Comparison of ENCODE assay signal across 1 cellular context in the genomic region with DNA sequence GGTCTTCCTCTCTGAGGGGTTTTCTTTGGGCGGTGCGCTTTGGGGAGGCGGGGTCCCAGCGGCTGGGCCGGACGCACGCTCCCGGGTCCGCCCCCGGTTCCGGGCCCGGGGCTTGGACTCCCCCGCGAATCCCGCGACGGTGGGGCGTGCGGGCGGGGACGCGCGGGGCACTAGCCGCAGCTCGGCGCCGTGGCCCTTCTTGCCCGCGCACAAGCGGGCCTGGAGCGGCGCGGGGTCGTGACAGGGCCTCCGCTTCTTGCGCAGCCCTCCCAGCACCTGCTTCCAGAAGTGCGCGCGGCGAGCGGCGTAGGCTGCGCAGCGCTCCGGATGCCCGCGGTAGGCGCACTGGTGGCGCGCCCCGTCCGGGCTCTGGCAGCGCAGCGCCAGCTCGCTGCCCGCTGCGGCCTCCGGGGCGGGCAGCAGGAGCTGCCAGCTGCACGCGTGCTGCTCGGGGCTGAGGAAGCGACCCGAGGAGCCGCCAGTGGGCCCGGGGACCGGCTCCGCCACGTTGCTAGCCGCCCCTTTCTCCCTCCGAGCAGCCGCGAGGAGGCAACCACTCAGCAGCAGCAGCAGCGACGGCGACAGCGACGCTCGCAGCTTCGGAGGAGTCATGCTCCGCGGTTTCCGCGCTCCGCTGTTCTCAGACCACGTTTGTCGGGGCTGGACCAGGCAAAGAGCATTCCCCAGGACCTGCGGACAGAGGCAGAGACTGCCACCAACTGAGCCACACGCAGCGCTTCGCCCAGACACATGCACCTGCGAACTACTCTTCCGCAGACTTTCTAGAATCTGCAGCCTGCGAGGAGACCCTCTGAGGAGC.
TF ChIP-seq lines count a peak whose summit lies in the region.

No MANE protein-coding gene starts in this region.

TF ChIP-seq in HepG2, 621 proteins besides CTCF, POLR2A, EP300 and RAD21 (continued from another document and continues in another):
- TF ChIP-seq, protein P1, sequence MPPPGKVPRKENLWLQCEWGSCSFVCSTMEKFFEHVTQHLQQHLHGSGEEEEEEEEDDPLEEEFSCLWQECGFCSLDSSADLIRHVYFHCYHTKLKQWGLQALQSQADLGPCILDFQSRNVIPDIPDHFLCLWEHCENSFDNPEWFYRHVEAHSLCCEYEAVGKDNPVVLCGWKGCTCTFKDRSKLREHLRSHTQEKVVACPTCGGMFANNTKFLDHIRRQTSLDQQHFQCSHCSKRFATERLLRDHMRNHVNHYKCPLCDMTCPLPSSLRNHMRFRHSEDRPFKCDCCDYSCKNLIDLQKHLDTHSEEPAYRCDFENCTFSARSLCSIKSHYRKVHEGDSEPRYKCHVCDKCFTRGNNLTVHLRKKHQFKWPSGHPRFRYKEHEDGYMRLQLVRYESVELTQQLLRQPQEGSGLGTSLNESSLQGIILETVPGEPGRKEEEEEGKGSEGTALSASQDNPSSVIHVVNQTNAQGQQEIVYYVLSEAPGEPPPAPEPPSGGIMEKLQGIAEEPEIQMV (CRISPR knock-in tag; IDR thresholded peaks at IDR 0.05; ENCODE audit: low read depth), result peak; percentile 73; the same call in 1 of the 2 replicates
- peak; percentile 100 for TF ChIP-seq ZNF337 (CRISPR knock-in tag; IDR thresholded peaks at IDR 0.05; ENCODE audit: borderline replicate concordance, low read depth)
- TF ChIP-seq, protein P2, sequence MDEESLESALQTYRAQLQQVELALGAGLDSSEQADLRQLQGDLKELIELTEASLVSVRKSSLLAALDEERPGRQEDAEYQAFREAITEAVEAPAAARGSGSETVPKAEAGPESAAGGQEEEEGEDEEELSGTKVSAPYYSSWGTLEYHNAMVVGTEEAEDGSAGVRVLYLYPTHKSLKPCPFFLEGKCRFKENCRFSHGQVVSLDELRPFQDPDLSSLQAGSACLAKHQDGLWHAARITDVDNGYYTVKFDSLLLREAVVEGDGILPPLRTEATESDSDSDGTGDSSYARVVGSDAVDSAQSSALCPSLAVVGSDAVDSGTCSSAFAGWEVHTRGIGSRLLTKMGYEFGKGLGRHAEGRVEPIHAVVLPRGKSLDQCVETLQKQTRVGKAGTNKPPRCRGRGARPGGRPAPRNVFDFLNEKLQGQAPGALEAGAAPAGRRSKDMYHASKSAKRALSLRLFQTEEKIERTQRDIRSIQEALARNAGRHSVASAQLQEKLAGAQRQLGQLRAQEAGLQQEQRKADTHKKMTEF (CRISPR knock-in tag; IDR thresholded peaks at IDR 0.05), result peak; percentile 58
- peak; percentile 39; the same call in 1 of the 2 replicates for TF ChIP-seq GLI4 (CRISPR knock-in tag; IDR thresholded peaks at IDR 0.05; ENCODE audit: borderline replicate concordance)
- no peak for TF ChIP-seq RAD51 (IDR thresholded peaks at IDR 0.05; ENCODE audit: borderline replicate concordance)
- peak; percentile 28; the same call in 1 of the 2 replicates for TF ChIP-seq MTF2 (CRISPR knock-in tag; IDR thresholded peaks at IDR 0.05; ENCODE audit: borderline replicate concordance)
- peak; percentile 71; the same call in 1 of the 2 replicates for TF ChIP-seq ZNF235 (CRISPR knock-in tag; IDR thresholded peaks at IDR 0.05; ENCODE audit: borderline replicate concordance)
- TF ChIP-seq MXI1 (IDR thresholded peaks at IDR 0.05; ENCODE audit: borderline replicate concordance, low read depth, low read length), result peak; percentile 47; the same call in 1 of the 3 replicates
- no peak for TF ChIP-seq LCORL (IDR thresholded peaks at IDR 0.05)
- TF ChIP-seq LCORL (CRISPR knock-in tag; IDR thresholded peaks at IDR 0.05), result 0 out of 2 replicates have a peak, but pooled peaks have one; percentile 31
- TF ChIP-seq, protein P3, sequence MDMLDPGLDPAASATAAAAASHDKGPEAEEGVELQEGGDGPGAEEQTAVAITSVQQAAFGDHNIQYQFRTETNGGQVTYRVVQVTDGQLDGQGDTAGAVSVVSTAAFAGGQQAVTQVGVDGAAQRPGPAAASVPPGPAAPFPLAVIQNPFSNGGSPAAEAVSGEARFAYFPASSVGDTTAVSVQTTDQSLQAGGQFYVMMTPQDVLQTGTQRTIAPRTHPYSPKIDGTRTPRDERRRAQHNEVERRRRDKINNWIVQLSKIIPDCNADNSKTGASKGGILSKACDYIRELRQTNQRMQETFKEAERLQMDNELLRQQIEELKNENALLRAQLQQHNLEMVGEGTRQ (IDR thresholded peaks at IDR 0.05; ENCODE audit: low read depth, low read length), result no peak
- TF ChIP-seq, protein P3 (CRISPR knock-in tag; IDR thresholded peaks at IDR 0.05; ENCODE audit: borderline replicate concordance), result peak; percentile 45; the same call in 1 of the 2 replicates
- peak; percentile 87; the same call in 1 of the 2 replicates for TF ChIP-seq ZNF329 (CRISPR knock-in tag; IDR thresholded peaks at IDR 0.05; ENCODE audit: low read depth)
- TF ChIP-seq, protein P4, sequence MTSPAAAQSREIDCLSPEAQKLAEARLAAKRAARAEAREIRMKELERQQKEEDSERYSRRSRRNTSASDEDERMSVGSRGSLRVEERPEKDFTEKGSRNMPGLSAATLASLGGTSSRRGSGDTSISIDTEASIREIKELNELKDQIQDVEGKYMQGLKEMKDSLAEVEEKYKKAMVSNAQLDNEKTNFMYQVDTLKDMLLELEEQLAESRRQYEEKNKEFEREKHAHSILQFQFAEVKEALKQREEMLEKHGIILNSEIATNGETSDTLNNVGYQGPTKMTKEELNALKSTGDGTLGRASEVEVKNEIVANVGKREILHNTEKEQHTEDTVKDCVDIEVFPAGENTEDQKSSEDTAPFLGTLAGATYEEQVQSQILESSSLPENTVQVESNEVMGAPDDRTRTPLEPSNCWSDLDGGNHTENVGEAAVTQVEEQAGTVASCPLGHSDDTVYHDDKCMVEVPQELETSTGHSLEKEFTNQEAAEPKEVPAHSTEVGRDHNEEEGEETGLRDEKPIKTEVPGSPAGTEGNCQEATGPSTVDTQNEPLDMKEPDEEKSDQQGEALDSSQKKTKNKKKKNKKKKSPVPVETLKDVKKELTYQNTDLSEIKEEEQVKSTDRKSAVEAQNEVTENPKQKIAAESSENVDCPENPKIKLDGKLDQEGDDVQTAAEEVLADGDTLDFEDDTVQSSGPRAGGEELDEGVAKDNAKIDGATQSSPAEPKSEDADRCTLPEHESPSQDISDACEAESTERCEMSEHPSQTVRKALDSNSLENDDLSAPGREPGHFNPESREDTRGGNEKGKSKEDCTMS (CRISPR knock-in tag; conservative IDR thresholded peaks at IDR 0.05), result no peak
- no peak for TF ChIP-seq TCF12 (IDR thresholded peaks at IDR 0.05)
- peak; percentile 78; the same call in 1 of the 2 replicates for TF ChIP-seq TCF12 (CRISPR knock-in tag; IDR thresholded peaks at IDR 0.05)
- TF ChIP-seq CBFB (CRISPR knock-in tag; IDR thresholded peaks at IDR 0.05), result peak; percentile 82
- TF ChIP-seq POLR2G (IDR thresholded peaks at IDR 0.05; ENCODE audit: low read depth, low read length), result peak; percentile 86
- no peak for TF ChIP-seq ZNF775 (CRISPR knock-in tag; IDR thresholded peaks at IDR 0.05; ENCODE audit: borderline replicate concordance)
- TF ChIP-seq, protein P5, sequence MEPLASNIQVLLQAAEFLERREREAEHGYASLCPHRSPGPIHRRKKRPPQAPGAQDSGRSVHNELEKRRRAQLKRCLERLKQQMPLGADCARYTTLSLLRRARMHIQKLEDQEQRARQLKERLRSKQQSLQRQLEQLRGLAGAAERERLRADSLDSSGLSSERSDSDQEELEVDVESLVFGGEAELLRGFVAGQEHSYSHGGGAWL (CRISPR knock-in tag; IDR thresholded peaks at IDR 0.05), result peak; percentile 91
- TF ChIP-seq ZNF672 (CRISPR knock-in tag; IDR thresholded peaks at IDR 0.05), result 0 out of 2 replicates have a peak, but pooled peaks have one; percentile 56
- no peak for TF ChIP-seq ZEB1 (IDR thresholded peaks at IDR 0.05; ENCODE audit: insufficient replicate concordance, low read depth)
- TF ChIP-seq, protein P6, sequence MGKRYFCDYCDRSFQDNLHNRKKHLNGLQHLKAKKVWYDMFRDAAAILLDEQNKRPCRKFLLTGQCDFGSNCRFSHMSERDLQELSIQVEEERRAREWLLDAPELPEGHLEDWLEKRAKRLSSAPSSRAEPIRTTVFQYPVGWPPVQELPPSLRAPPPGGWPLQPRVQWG (CRISPR knock-in tag; IDR thresholded peaks at IDR 0.05; ENCODE audit: borderline replicate concordance, low read depth), result no peak
- TF ChIP-seq, protein P7, sequence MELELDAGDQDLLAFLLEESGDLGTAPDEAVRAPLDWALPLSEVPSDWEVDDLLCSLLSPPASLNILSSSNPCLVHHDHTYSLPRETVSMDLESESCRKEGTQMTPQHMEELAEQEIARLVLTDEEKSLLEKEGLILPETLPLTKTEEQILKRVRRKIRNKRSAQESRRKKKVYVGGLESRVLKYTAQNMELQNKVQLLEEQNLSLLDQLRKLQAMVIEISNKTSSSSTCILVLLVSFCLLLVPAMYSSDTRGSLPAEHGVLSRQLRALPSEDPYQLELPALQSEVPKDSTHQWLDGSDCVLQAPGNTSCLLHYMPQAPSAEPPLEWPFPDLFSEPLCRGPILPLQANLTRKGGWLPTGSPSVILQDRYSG (CRISPR knock-in tag; IDR thresholded peaks at IDR 0.05), result 0 out of 2 replicates have a peak, but pooled peaks have one; percentile 35
- TF ChIP-seq ZSCAN31 (CRISPR knock-in tag; IDR thresholded peaks at IDR 0.05; ENCODE audit: low read depth), result peak; percentile 99
- TF ChIP-seq MEF2D (CRISPR knock-in tag; IDR thresholded peaks at IDR 0.05), result peak; percentile 77
- TF ChIP-seq GZF1 (CRISPR knock-in tag; IDR thresholded peaks at IDR 0.05), result peak; percentile 93
- peak; percentile 66 for TF ChIP-seq RCOR2 (CRISPR knock-in tag; IDR thresholded peaks at IDR 0.05)
- peak; percentile 91 for TF ChIP-seq DMAP1 (CRISPR knock-in tag; IDR thresholded peaks at IDR 0.05)
- peak; percentile 30; the same call in 1 of the 2 replicates for TF ChIP-seq ZZZ3 (CRISPR knock-in tag; IDR thresholded peaks at IDR 0.05; ENCODE audit: borderline replicate concordance)
- no peak for TF ChIP-seq NONO (IDR thresholded peaks at IDR 0.05)
- peak; percentile 89 for TF ChIP-seq NONO (CRISPR knock-in tag; conservative IDR thresholded peaks at IDR 0.05)
- TF ChIP-seq NR2F1 (CRISPR knock-in tag; IDR thresholded peaks at IDR 0.05), result no peak
- TF ChIP-seq ZNF256 (CRISPR knock-in tag; conservative IDR thresholded peaks at IDR 0.05), result peak; percentile 81
- TF ChIP-seq, protein P8, sequence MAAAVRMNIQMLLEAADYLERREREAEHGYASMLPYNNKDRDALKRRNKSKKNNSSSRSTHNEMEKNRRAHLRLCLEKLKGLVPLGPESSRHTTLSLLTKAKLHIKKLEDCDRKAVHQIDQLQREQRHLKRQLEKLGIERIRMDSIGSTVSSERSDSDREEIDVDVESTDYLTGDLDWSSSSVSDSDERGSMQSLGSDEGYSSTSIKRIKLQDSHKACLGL (CRISPR knock-in tag; IDR thresholded peaks at IDR 0.05), result peak; percentile 75
- peak; percentile 98 for TF ChIP-seq ZMYM4 (CRISPR knock-in tag; IDR thresholded peaks at IDR 0.05)
- peak; percentile 89 for TF ChIP-seq ZNF547 (CRISPR knock-in tag; IDR thresholded peaks at IDR 0.05)
- peak; percentile 92; the same call in 1 of the 2 replicates for TF ChIP-seq ZIK1 (CRISPR knock-in tag; IDR thresholded peaks at IDR 0.05; ENCODE audit: borderline replicate concordance, low read depth)
- peak; percentile 71 for TF ChIP-seq FOSL2 (CRISPR knock-in tag; IDR thresholded peaks at IDR 0.05)
- peak; percentile 73; the same call in 1 of the 2 replicates for TF ChIP-seq ZNF790 (CRISPR knock-in tag; IDR thresholded peaks at IDR 0.05; ENCODE audit: borderline replicate concordance)
- peak; percentile 85; the same call in 1 of the 2 replicates for TF ChIP-seq ZNF598 (CRISPR knock-in tag; IDR thresholded peaks at IDR 0.05; ENCODE audit: borderline replicate concordance)
- peak; percentile 86 for TF ChIP-seq ASH2L (IDR thresholded peaks at IDR 0.05; ENCODE audit: insufficient read length, low read depth, low read length)
- TF ChIP-seq U2AF1 (optimal IDR thresholded peaks at IDR 0.05; ENCODE audit: low read depth, low read length), result peak; percentile 44
- peak; percentile 81 for TF ChIP-seq ZBTB38 (CRISPR knock-in tag; IDR thresholded peaks at IDR 0.05)
- TF ChIP-seq, protein P9, sequence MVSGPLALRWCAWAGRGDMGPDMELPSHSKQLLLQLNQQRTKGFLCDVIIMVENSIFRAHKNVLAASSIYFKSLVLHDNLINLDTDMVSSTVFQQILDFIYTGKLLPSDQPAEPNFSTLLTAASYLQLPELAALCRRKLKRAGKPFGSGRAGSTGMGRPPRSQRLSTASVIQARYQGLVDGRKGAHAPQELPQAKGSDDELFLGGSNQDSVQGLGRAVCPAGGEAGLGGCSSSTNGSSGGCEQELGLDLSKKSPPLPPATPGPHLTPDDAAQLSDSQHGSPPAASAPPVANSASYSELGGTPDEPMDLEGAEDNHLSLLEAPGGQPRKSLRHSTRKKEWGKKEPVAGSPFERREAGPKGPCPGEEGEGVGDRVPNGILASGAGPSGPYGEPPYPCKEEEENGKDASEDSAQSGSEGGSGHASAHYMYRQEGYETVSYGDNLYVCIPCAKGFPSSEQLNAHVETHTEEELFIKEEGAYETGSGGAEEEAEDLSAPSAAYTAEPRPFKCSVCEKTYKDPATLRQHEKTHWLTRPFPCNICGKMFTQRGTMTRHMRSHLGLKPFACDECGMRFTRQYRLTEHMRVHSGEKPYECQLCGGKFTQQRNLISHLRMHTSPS (CRISPR knock-in tag; IDR thresholded peaks at IDR 0.05; ENCODE audit: low read depth), result peak; percentile 42; the same call in 1 of the 2 replicates
- no peak for TF ChIP-seq MAZ (IDR thresholded peaks at IDR 0.05; ENCODE audit: borderline replicate concordance, low read depth, low read length)
- TF ChIP-seq MAZ (CRISPR knock-in tag; IDR thresholded peaks at IDR 0.05; ENCODE audit: low read depth), result peak; percentile 59; the same call in 1 of the 2 replicates
- no peak for TF ChIP-seq ZNF562 (CRISPR knock-in tag; IDR thresholded peaks at IDR 0.05; ENCODE audit: borderline replicate concordance)
- peak; percentile 88 for TF ChIP-seq ZSCAN21 (CRISPR knock-in tag; IDR thresholded peaks at IDR 0.05; ENCODE audit: borderline replicate concordance)
- peak; percentile 75 for TF ChIP-seq KLF6 (CRISPR knock-in tag; IDR thresholded peaks at IDR 0.05)
- peak; percentile 81 for TF ChIP-seq THAP11 (CRISPR knock-in tag; IDR thresholded peaks at IDR 0.05)
- no peak for TF ChIP-seq SP2 (CRISPR knock-in tag; IDR thresholded peaks at IDR 0.05)
- TF ChIP-seq YEATS2 (CRISPR knock-in tag; IDR thresholded peaks at IDR 0.05; ENCODE audit: borderline replicate concordance), result peak; percentile 54; the same call in 1 of the 2 replicates
- TF ChIP-seq ZNF446 (CRISPR knock-in tag; IDR thresholded peaks at IDR 0.05), result peak; percentile 90
- peak; percentile 28; the same call in 1 of the 2 replicates for TF ChIP-seq MIER3 (CRISPR knock-in tag; IDR thresholded peaks at IDR 0.05; ENCODE audit: borderline replicate concordance)
- no peak for TF ChIP-seq FOXJ3 (CRISPR knock-in tag; IDR thresholded peaks at IDR 0.05; ENCODE audit: borderline replicate concordance)
- peak; percentile 82 for TF ChIP-seq ZNF781 (CRISPR knock-in tag; IDR thresholded peaks at IDR 0.05; ENCODE audit: borderline replicate concordance, not compliant biosample characterization)
